Comparison of ENCODE assay signal across 11 cellular contexts in the genomic region with DNA sequence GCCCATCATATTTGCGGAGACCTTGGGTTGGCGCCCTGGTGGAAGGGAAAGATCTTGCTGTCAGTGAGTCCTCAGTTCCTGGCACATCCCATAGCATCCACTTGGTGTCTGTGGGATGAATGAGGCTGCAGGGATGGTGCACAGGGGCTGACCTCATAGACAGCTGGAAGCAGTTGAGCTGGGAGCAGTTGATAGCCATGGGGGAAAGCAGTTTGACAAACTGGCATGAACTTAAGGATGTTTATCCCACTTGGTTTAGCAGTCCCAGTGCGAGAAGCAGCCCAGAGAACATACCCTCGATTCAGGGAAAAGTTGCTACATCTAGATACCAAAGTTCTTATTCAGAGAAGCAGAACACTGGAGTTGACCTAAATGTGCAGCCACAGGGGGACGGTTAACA.
A peak's percentile ranks its signal among the peaks of the same experiment; 100 is the strongest.
DNase-seq lines count a peak whose midpoint lies in the region; ATAC-seq and TF ChIP-seq lines count a peak whose summit lies in the region.
"Had no signal": no experiment of that assay in that cellular context is flagged by ENCODE, and none has a peak within 500 bp of the region (broad histone marks: within the 10 kb centered on the region; RNA-seq: fewer than 3 reads in every experiment).

No MANE protein-coding gene starts in this region.

- no peak for TF ChIP-seq POLR2A in esophagus squamous epithelium (IDR thresholded peaks at IDR 0.05)

- no peak overlapping the region for H4K8ac ChIP-seq in mesendoderm (ENCODE audit: low read depth, low read length)

- H3K9ac ChIP-seq in mesendoderm (ENCODE audit: low read length) = no peak overlapping the region

- peaks cover 9 to 33% (median 29%) of the 10 kb centered on the region in 4 donors for H3K4me1 Mint-ChIP-seq in naive thymus-derived CD8-positive, alpha-beta T cell

- no peak overlapping the region for H3K4me2 ChIP-seq in mesendoderm (ENCODE audit: low read length)

- POLR2A ChIA-PET in naive thymus-derived CD8-positive, alpha-beta T cell (lab: Charles Lee) = no interaction called here

- H2AK5ac ChIP-seq in mesendoderm (ENCODE audit: low read length) = no peak overlapping the region

- no peak overlapping the region for H2BK15ac ChIP-seq in mesendoderm (replicated peaks; ENCODE audit: low read depth)

- H3K4me3 Mint-ChIP-seq in naive thymus-derived CD8-positive, alpha-beta T cell = no peak overlapping the region

- TF ChIP-seq CTCF in esophagus squamous epithelium (IDR thresholded peaks at IDR 0.05) = no peak
- TF ChIP-seq CTCF in thoracic aorta (IDR thresholded peaks at IDR 0.05) = no peak

- H3K4ac ChIP-seq in mesendoderm (ENCODE audit: low read depth, low read length) = no peak overlapping the region

- H3K79me1 ChIP-seq in mesendoderm (ENCODE audit: low read length) = no peaks in the 10 kb centered on the region

- peaks cover 0 to 31% (median 4%) of the 10 kb centered on the region in 3 donors for H3K36me3 Mint-ChIP-seq in naive thymus-derived CD8-positive, alpha-beta T cell

- no peak overlapping the region for H3K56ac ChIP-seq in mesendoderm (ENCODE audit: low read length)

- no peaks in the 10 kb centered on the region for H3K79me2 ChIP-seq in mesendoderm (ENCODE audit: control insufficient read depth, insufficient read depth, low read length)

- no peak overlapping the region for H3K18ac ChIP-seq in mesendoderm (ENCODE audit: low read length)

- DNase-seq in GOT3 (lab: John Stamatoyannopoulos, UW) (peak; percentile 17), esophagus squamous epithelium (lab: John Stamatoyannopoulos, UW) (no peak), mesendoderm (peak; percentile 6), thoracic aorta (ENCODE audit: low spot score) (no peak)
- DNase-seq in NK-92 treated with Interleukin-12 subunit alpha and Interleukin-12 subunit beta, amount 100 ng/mL, for 24 hours (lab: John Stamatoyannopoulos, UW) = no peak
- DNase-seq in naive thymus-derived CD8-positive, alpha-beta T cell = no peak
- DNase-seq: activated gamma-delta T cell treated with Interleukin-2 at 50 U/mL for 16 hours, NCI-H187 treated with DMSO at 0.1 percent for 48 hours had no signal

- H3K9me3 ChIP-seq in esophagus squamous epithelium (no peaks in the 10 kb centered on the region), thoracic aorta (no peaks in the 10 kb centered on the region)

- WGBS in esophagus squamous epithelium, 2 donors = 81 to 85% methylated on average over 4 to 5 of the region's 5 CpGs
- WGBS in mesendoderm (ENCODE audit: extremely low coverage, insufficient coverage, low lambda C conversion rate) = no CpG with 5 or more reads among the region's 5 CpGs

- no peak for ATAC-seq in thoracic aorta (ENCODE audit: insufficient number of reproducible peaks, low FRiP score, low read depth)
- ATAC-seq in activated CD4-positive, CD25-positive, alpha-beta regulatory T cell treated with anti-CD3 and anti-CD28 coated beads, Interleukin-2, amount 50 U/mL, for 24 hours = no peak
- no peak for ATAC-seq in naive thymus-derived CD8-positive, alpha-beta T cell
- ATAC-seq in HG03520 (IDR thresholded peaks at IDR 0.05; ENCODE audit: unreplicated experiment) = no peak
- ATAC-seq: K562 had no signal

- H4K5ac ChIP-seq in mesendoderm (ENCODE audit: low read length) = no peak overlapping the region

- peaks cover 11 to 24% (median 13%) of the 10 kb centered on the region in 3 donors for H3K4me1 ChIP-seq in esophagus squamous epithelium
- H3K4me1 ChIP-seq in mesendoderm (ENCODE audit: control insufficient read depth, low read depth, low read length) = no peaks in the 10 kb centered on the region
- peaks cover 10 to 57% of the 10 kb centered on the region in 2 donors for H3K4me1 ChIP-seq in thoracic aorta (ENCODE audit: control insufficient read depth in 1 of 2, low read depth in 2 of 2)

- H2BK5ac ChIP-seq in mesendoderm (ENCODE audit: low read length) = no peak overlapping the region

- H3K36me3 ChIP-seq in esophagus squamous epithelium (peaks cover 0 to 51% (median 0%) of the 10 kb centered on the region in 3 donors), mesendoderm (ENCODE audit: control insufficient read depth, insufficient read depth, low read length) (no peaks in the 10 kb centered on the region), thoracic aorta (no peaks in the 10 kb centered on the region)

- no peak overlapping the region for H3K4me3 ChIP-seq in esophagus squamous epithelium
- no peak overlapping the region for H3K4me3 ChIP-seq in mesendoderm (ENCODE audit: low read length)
- H3K4me3 ChIP-seq in thoracic aorta = no peak overlapping the region
- H3K4me3 ChIP-seq: K562 had no signal

- H3K27me3 ChIP-seq in esophagus squamous epithelium (no peaks in the 10 kb centered on the region), mesendoderm (ENCODE audit: insufficient read depth, low read length, poor library complexity) (no peaks in the 10 kb centered on the region), thoracic aorta (replicated peaks; ENCODE audit: insufficient read depth) (no peaks in the 10 kb centered on the region)

- H3K23ac ChIP-seq in mesendoderm (ENCODE audit: low read length) = no peak overlapping the region

- H2BK120ac ChIP-seq in mesendoderm (ENCODE audit: low read depth, low read length) = no peak overlapping the region

- H3K27ac Mint-ChIP-seq in naive thymus-derived CD8-positive, alpha-beta T cell = peak overlapping the region in 5 of 10 donors; percentile 18 to 69 (median 46)

- H3K27ac ChIP-seq in esophagus squamous epithelium = peak overlapping the region in 3 of 4 donors; percentile 25 to 69 (median 57)
- H3K27ac ChIP-seq in mesendoderm (ENCODE audit: low read depth, low read length) = no peak overlapping the region
- peak overlapping the region; percentile 87 to 92 for H3K27ac ChIP-seq in thoracic aorta

- H3K9me3 Mint-ChIP-seq in naive thymus-derived CD8-positive, alpha-beta T cell = no peaks in the 10 kb centered on the region

- H3K27me3 Mint-ChIP-seq in naive thymus-derived CD8-positive, alpha-beta T cell = no peaks in the 10 kb centered on the region

- intact Hi-C loops in esophagus squamous epithelium (cut with DNase I) = no loop called here

Comparison
In these comparisons a context has a peak if more than half of its experiments do, and no peak if none do; other contexts are left out.
1. DNase-seq: peak in GOT3 (single experiment) and mesendoderm (single experiment); none in esophagus squamous epithelium (single experiment), thoracic aorta (single experiment), NK-92 treated with Interleukin-12 subunit alpha and Interleukin-12 subunit beta, amount 100 ng/mL, for 24 hours (single experiment) and naive thymus-derived CD8-positive, alpha-beta T cell (0 of 10).